20 cellular contexts compared by ENCODE assay signal in the genomic region with DNA sequence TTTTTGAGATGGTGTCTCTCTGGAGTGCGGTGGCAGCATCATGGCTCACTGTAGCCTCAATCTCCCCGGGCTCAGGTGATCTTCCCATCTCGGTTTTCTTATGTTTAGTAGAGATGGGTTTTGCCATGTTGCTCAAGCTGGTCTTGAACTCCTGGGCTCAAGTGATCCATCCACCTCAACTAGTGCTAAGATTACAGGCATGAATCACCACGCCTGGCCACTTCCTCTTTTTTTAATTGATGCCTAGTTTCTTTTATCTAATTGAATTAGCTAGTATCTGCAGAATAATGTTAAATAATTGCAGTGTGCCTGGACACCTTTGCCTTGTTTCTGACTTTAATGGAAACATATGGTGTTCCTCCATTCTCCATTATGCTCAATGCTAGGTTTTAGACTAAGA. TPM values are rescaled to one million over a fixed set of nuclear protein-coding genes. Genes with fewer than 3 reads are reported as not detected.
DNase-seq lines count a peak whose midpoint lies in the region; ATAC-seq, FAIRE-seq and TF ChIP-seq lines count a peak whose summit lies in the region.
"Had no signal": no experiment of that assay in that cellular context is flagged by ENCODE, and none has a peak within 500 bp of the region (broad histone marks: within the 10 kb centered on the region; RNA-seq: fewer than 3 reads in every experiment).

No MANE protein-coding gene starts in this region.

- no peaks in the 10 kb centered on the region for H3K9me1 ChIP-seq in K562 (ENCODE audit: control insufficient read depth, insufficient read depth, low read length)

- peak; percentile 18 for DNase-seq in GM12865 (ENCODE audit: low read depth)
- DNase-seq in NAMALWA (ENCODE audit: low spot score): peak; percentile 13
- peak; percentile 11 for DNase-seq in SIG-M5 (lab: John Stamatoyannopoulos, UW)
- DNase-seq in K562 (ENCODE audit: extremely low read depth in 1 of 4, low spot score in 3 of 4): no peak
- no peak for DNase-seq in stimulated activated CD4-positive, alpha-beta T cell treated with anti-CD3 and anti-CD28 coated beads, Interleukin-2, amount 100 ng/mL, for 24 hours
- no peak for DNase-seq in HAP-1 (ENCODE audit: low spot score in 2 of 2)
- no peak for DNase-seq in NCI-H524 (lab: John Stamatoyannopoulos, UW)
- DNase-seq: DMS53, HFFc6, NCI-H1048, NCI-H1694, NCI-H2107, NCI-H226, NCI-H526 treated with DMSO at 0.1 percent for 48 hours had no signal

- H3K27me3 ChIP-seq in K562 (ENCODE audit: control insufficient read depth in 2 of 2, insufficient read depth in 2 of 2, low read length in 2 of 2) (peaks cover 5 to 7% of the 10 kb centered on the region in 2 experiments; a peak in 3 of 5 replicates), HAP-1 (ENCODE audit: low read depth) (no peaks in the 10 kb centered on the region)

- H3K4me1 ChIP-seq in K562 (replicated peaks in 1 of 2; ENCODE audit: control insufficient read depth in 2 of 2, insufficient read depth in 2 of 2, low read length in 2 of 2) (no peaks in the 10 kb centered on the region; a peak in 1 of 5 replicates), HAP-1 (peaks cover 21% of the 10 kb centered on the region)

- no peak overlapping the region for H2AFZ ChIP-seq in K562 (ENCODE audit: low read depth, low read length)

- TF ChIP-seq RAD21 in K562 (CRISPR knock-in tag; conservative IDR thresholded peaks at IDR 0.05 in 1 of 2, IDR thresholded peaks at IDR 0.05 in 1 of 2): no peak

- BruUV-seq in K562 (replicated peaks; lab: Mats Ljungman, UMichigan): no TSS peak

- POLR2A ChIA-PET in K562 (lab: Yijun Ruan, JAX): no interaction called here

- FAIRE-seq in K562 (lab: Jason Lieb, UNC): no peak
- FAIRE-seq: A204.1, H1 had no signal

- CTCF ChIA-PET in K562 (lab: Yijun Ruan, JAX; ENCODE audit: low intra/inter-chr PET ratio): no interaction called here

- no peak overlapping the region for H3K9ac ChIP-seq in K562 (ENCODE audit: insufficient read depth in 1 of 2, low read depth in 2 of 2, low read length in 2 of 2)
- H3K9ac ChIP-seq: KMS-11 had no signal

- H3K79me2 ChIP-seq in K562 (ENCODE audit: control insufficient read depth, insufficient read depth, low read length): no peaks in the 10 kb centered on the region

- no peak for TF ChIP-seq POLR2A in K562 (conservative IDR thresholded peaks at IDR 0.05)

- intact Hi-C loops in K562 (cut with micrococcal nuclease): no loop called here

- ATAC-seq in K562 (no peak), GM18873 (IDR thresholded peaks at IDR 0.05; ENCODE audit: low FRiP score, unreplicated experiment) (no peak)

- no peak overlapping the region for H3K4me2 ChIP-seq in K562 (ENCODE audit: insufficient read depth, low read length)
- H3K4me2 ChIP-seq: KMS-11 had no signal

- in situ Hi-C loops in K562 (cut with MboI) (no loop called here), HAP-1 (cut with MboI; ENCODE audit: low sequenced_read_pairs) (no loop called here)

- no peaks in the 10 kb centered on the region for H4K20me1 ChIP-seq in K562 (replicated peaks; ENCODE audit: control insufficient read depth, insufficient read depth, low read length)

- H3K27ac ChIP-seq in K562 (ENCODE audit: extremely low read depth, low read depth, low read length): no peak overlapping the region
- H3K27ac ChIP-seq: KMS-11 had no signal

- TF ChIP-seq CTCF in GM12865 (IDR thresholded peaks at IDR 0.05; ENCODE audit: insufficient read depth, low read depth, low read length, missing control alignments): no peak
- no peak for TF ChIP-seq CTCF in K562 (IDR thresholded peaks at IDR 0.05 in 2 of 3, conservative IDR thresholded peaks at IDR 0.05 in 1 of 3; ENCODE audit: insufficient read depth in 2 of 3, low read depth in 1 of 3, low read length in 3 of 3)

- no peak for TF ChIP-seq EP300 in K562 (IDR thresholded peaks at IDR 0.05; ENCODE audit: low read length)

- WGBS in K562 (ENCODE audit: insufficient coverage, low coverage, missing lambda C conversion rate): 0% methylated on average over 4 of the region's 4 CpGs

- H3K4me3 ChIP-seq in GM12865 (ENCODE audit: low read depth, low read length) (no peak overlapping the region), K562 (no peak overlapping the region), HAP-1 (no peak overlapping the region)

- H3K9me3 ChIP-seq in K562 (replicated peaks; ENCODE audit: control insufficient read depth, insufficient read depth, low read depth, low read length) (no peaks in the 10 kb centered on the region), HAP-1 (no peaks in the 10 kb centered on the region)

- H3K36me3 ChIP-seq in K562 (ENCODE audit: control insufficient read depth, insufficient read depth, low read length) (no peaks in the 10 kb centered on the region), HAP-1 (replicated peaks) (no peaks in the 10 kb centered on the region)

TF ChIP-seq in K562, 482 proteins besides CTCF, POLR2A, EP300 and RAD21 (continues in another document):
- no peak for TF ChIP-seq NCOA4 (IDR thresholded peaks at IDR 0.05; ENCODE audit: partially characterized antibody)
- TF ChIP-seq, protein P1, sequence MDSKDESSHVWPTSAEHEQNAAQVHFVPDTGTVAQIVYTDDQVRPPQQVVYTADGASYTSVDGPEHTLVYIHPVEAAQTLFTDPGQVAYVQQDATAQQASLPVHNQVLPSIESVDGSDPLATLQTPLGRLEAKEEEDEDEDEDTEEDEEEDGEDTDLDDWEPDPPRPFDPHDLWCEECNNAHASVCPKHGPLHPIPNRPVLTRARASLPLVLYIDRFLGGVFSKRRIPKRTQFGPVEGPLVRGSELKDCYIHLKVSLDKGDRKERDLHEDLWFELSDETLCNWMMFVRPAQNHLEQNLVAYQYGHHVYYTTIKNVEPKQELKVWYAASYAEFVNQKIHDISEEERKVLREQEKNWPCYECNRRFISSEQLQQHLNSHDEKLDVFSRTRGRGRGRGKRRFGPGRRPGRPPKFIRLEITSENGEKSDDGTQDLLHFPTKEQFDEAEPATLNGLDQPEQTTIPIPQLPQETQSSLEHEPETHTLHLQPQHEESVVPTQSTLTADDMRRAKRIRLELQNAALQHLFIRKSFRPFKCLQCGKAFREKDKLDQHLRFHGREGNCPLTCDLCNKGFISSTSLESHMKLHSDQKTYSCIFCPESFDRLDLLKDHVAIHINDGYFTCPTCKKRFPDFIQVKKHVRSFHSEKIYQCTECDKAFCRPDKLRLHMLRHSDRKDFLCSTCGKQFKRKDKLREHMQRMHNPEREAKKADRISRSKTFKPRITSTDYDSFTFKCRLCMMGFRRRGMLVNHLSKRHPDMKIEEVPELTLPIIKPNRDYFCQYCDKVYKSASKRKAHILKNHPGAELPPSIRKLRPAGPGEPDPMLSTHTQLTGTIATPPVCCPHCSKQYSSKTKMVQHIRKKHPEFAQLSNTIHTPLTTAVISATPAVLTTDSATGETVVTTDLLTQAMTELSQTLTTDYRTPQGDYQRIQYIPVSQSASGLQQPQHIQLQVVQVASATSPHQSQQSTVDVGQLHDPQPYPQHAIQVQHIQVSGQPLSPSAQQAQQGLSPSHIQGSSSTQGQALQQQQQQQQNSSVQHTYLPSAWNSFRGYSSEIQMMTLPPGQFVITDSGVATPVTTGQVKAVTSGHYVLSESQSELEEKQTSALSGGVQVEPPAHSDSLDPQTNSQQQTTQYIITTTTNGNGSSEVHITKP (IDR thresholded peaks at IDR 0.05; ENCODE audit: partially characterized antibody): no peak
- TF ChIP-seq ZBTB17 (CRISPR knock-in tag; IDR thresholded peaks at IDR 0.05): no peak
- TF ChIP-seq TSC22D4 (tag; IDR thresholded peaks at IDR 0.05): no peak
- TF ChIP-seq ZKSCAN8 (CRISPR knock-in tag; IDR thresholded peaks at IDR 0.05): no peak
- TF ChIP-seq TARDBP (IDR thresholded peaks at IDR 0.05): no peak
- TF ChIP-seq SPI1 (IDR thresholded peaks at IDR 0.05; ENCODE audit: borderline replicate concordance, low read depth, low read length): peak; percentile 99
- TF ChIP-seq NR1H2 (CRISPR knock-in tag; IDR thresholded peaks at IDR 0.05): no peak
- peak; percentile 88 for TF ChIP-seq FOSL1 (tag; conservative IDR thresholded peaks at IDR 0.05)
- no peak for TF ChIP-seq ZSCAN32 (CRISPR knock-in tag; IDR thresholded peaks at IDR 0.05)
- TF ChIP-seq CREM (IDR thresholded peaks at IDR 0.05; ENCODE audit: low read depth): no peak
- no peak for TF ChIP-seq ZNF174 (CRISPR knock-in tag; IDR thresholded peaks at IDR 0.05)
- no peak for TF ChIP-seq SNRNP70 (optimal IDR thresholded peaks at IDR 0.05; ENCODE audit: low read depth, low read length)

RNA-seq across cellular contexts. Expression of a gene that starts 38.4 kb away (rescaled TPM):
- total RNA-seq in K562 (2011; cell fraction: chromatin; rRNA removed; ENCODE audit: low replicate concordance): not detected in 2 replicates
- not detected in 2 replicates for total RNA-seq in K562 (2011; cell fraction: nucleolus; rRNA removed)
- not detected in 2 replicates for total RNA-seq in K562 (2011; cell fraction: nucleoplasm; rRNA removed)
- total RNA-seq in K562 (2014; rRNA removed) (not detected in 2 replicates), K562 (2014; rRNA removed; fragmentation: Illumina TruSeq; extraction: Trizol) (not detected in 2 replicates), K562 (2015; rRNA removed; fragmentation: Illumina TruSeq; extraction: Trizol) (not detected in 2 replicates), K562 (2021) (not detected in 2 replicates)
- polyA plus RNA-seq in K562 (2011; rRNA removed) (not detected in 2 replicates), K562 (2014; fragmentation: Illumina TruSeq; extraction: Trizol) (not detected in 2 replicates), K562 (2014; fragmentation: Nextera tagmentation; extraction: Ambion mirVana) (not detected), K562 (2014; rRNA removed) (not detected in 2 replicates)
- not detected in 2 replicates for polyA plus RNA-seq in K562 (2011; cell fraction: cytosol; rRNA removed)
- not detected in 2 replicates for polyA plus RNA-seq in K562 (2011; cell fraction: nucleus; rRNA removed)
- polyA plus RNA-seq in K562 (2012): not detected in 2 replicates
- not detected in 2 replicates for polyA minus RNA-seq in K562 (2011; rRNA and poly(A)+ RNA removed)
- not detected in 2 replicates for polyA minus RNA-seq in K562 (2011; cell fraction: cytosol; rRNA and poly(A)+ RNA removed)
- not detected in 2 replicates for polyA minus RNA-seq in K562 (2011; cell fraction: nucleus; rRNA and poly(A)+ RNA removed)
- total RNA-seq: H1, HFFc6, RPMI7951, SK-MEL-5 had no signal
- polyA plus RNA-seq: H1 had no signal

Comparison
In these comparisons a context has a peak if more than half of its experiments do, and no peak if none do; other contexts are left out.
1. DNase-seq: peak in GM12865 (single experiment), NAMALWA (single experiment) and SIG-M5 (single experiment); none in K562 (0 of 4), stimulated activated CD4-positive, alpha-beta T cell treated with anti-CD3 and anti-CD28 coated beads, Interleukin-2, amount 100 ng/mL, for 24 hours (0 of 2), HAP-1 (0 of 2) and NCI-H524 (0 of 2).